8 cellular contexts compared by ENCODE assay signal in genomic region chr3:138417559-138417982, GRCh38. TPM values are rescaled to one million over a fixed set of nuclear protein-coding genes. Genes with fewer than 3 reads are reported as not detected.
DNase-seq lines count a peak whose midpoint lies in the region; ATAC-seq and TF ChIP-seq lines count a peak whose summit lies in the region.

No MANE protein-coding gene starts in this region.

- H3K27ac ChIP-seq in KMS-11, result no peak overlapping the region
- no peak overlapping the region for H3K27ac ChIP-seq in PC-3 (ENCODE audit: low read length)

- no TSS peak for BruUV-seq in PC-3 (replicated peaks; lab: Mats Ljungman, UMichigan)

- POLR2A ChIA-PET in PC-3 (lab: Charles Lee; ENCODE audit: unreplicated experiment), result no interaction called here

- H3K4me3 ChIP-seq in KMS-11 (IDR thresholded peaks at IDR 0.05; ENCODE audit: insufficient read depth, low read depth, low read length) (no peak overlapping the region), PC-3 (ENCODE audit: low read length) (no peak overlapping the region), fibroblast of mammary gland (ENCODE audit: control insufficient read depth, low read depth, low read length) (no peak overlapping the region)

- intact Hi-C loops in PC-3 (cut with micrococcal nuclease), result loop anchor here (2.0 to 5.0 kb wide), 3 partner anchors 175 to 505 kb away; partner anchors contain the start of gene CEP70

- H3K9ac ChIP-seq in KMS-11 (no peak overlapping the region), PC-3 (ENCODE audit: low read length) (no peak overlapping the region)

- H3K9me3 Mint-ChIP-seq in activated T-cell treated with anti-CD3 and anti-CD28 coated beads, Interleukin-2, amount 50 U/mL, for 24 hours, result no peaks in the 10 kb centered on the region
- peaks cover 4% of the 10 kb centered on the region for H3K9me3 Mint-ChIP-seq in nephron progenitor cell

- no peaks in the 10 kb centered on the region for H3K36me3 Mint-ChIP-seq in activated T-cell treated with anti-CD3 and anti-CD28 coated beads, Interleukin-2, amount 50 U/mL, for 24 hours (ENCODE audit: low read depth)
- no peaks in the 10 kb centered on the region for H3K36me3 Mint-ChIP-seq in nephron progenitor cell (ENCODE audit: low read depth)

- H3K27me3 Mint-ChIP-seq in activated T-cell treated with anti-CD3 and anti-CD28 coated beads, Interleukin-2, amount 50 U/mL, for 24 hours, result peaks cover 15% of the 10 kb centered on the region
- peaks cover 29% of the 10 kb centered on the region for H3K27me3 Mint-ChIP-seq in nephron progenitor cell (ENCODE audit: low read depth, poor library complexity)

- CTCF ChIA-PET in PC-3 (lab: Charles Lee), result interaction anchor here (0.7 to 1.0 kb wide), 2 partner anchors 12 to 506 kb away, joined by 4 read pairs; no protein-coding TSS in a partner anchor

- H3K4me1 ChIP-seq in KMS-11 (ENCODE audit: low read depth, poor library complexity, severe bottlenecking) (peaks cover 26% of the 10 kb centered on the region), PC-3 (ENCODE audit: insufficient read depth, low read length) (no peaks in the 10 kb centered on the region)

- H3K4me3 Mint-ChIP-seq in activated T-cell treated with anti-CD3 and anti-CD28 coated beads, Interleukin-2, amount 50 U/mL, for 24 hours, result no peak overlapping the region
- no peak overlapping the region for H3K4me3 Mint-ChIP-seq in nephron progenitor cell

- no peak overlapping the region for H3K4me2 ChIP-seq in KMS-11
- no peak overlapping the region for H3K4me2 ChIP-seq in PC-3 (ENCODE audit: low read length)

- H4K20me1 ChIP-seq in KMS-11 (ENCODE audit: insufficient read depth) (no peaks in the 10 kb centered on the region), PC-3 (ENCODE audit: low read length) (no peaks in the 10 kb centered on the region)

- no peaks in the 10 kb centered on the region for H3K9me2 ChIP-seq in PC-3 (replicated peaks; ENCODE audit: low read length)

- peak; percentile 97 for DNase-seq in DMS 273 (lab: John Stamatoyannopoulos, UW; ENCODE audit: unreplicated experiment)
- DNase-seq in PC-3, result peak; percentile 80
- peak; percentile 71 for DNase-seq in activated T-cell treated with anti-CD3 and anti-CD28 coated beads, Interleukin-2, amount 50 U/mL, for 24 hours
- DNase-seq in fibroblast of mammary gland (ENCODE audit: low read depth), result peak; percentile 83
- DNase-seq in nephron progenitor cell, result peak; percentile 81
- DNase-seq in stimulated activated naive CD4-positive, alpha-beta T cell treated with Interleukin-2 at 50 U/mL for 16 hours (lab: John Stamatoyannopoulos, UW), result peak; percentile 32

- TF ChIP-seq CTCF in KMS-11 (conservative IDR thresholded peaks at IDR 0.05; ENCODE audit: low read depth, low read length) (peak; percentile 95), PC-3 (conservative IDR thresholded peaks at IDR 0.05; ENCODE audit: low read depth, low read length) (peak; percentile 86), fibroblast of mammary gland (conservative IDR thresholded peaks at IDR 0.05; ENCODE audit: control insufficient read depth, insufficient read depth, low read depth, low read length) (peak; percentile 93), nephron progenitor cell (IDR thresholded peaks at IDR 0.05) (peak; percentile 91)

- no peaks in the 10 kb centered on the region for H3K79me2 ChIP-seq in KMS-11 (ENCODE audit: insufficient read depth, low read depth)
- no peaks in the 10 kb centered on the region for H3K79me2 ChIP-seq in PC-3 (ENCODE audit: low read length)

- peak; percentile 66 for ATAC-seq in GM21526 (IDR thresholded peaks at IDR 0.05; ENCODE audit: low FRiP score, unreplicated experiment)
- ATAC-seq in PC-3, result peak; percentile 96

- H3F3A ChIP-seq in PC-3 (ENCODE audit: low read length, unreplicated experiment), result no peaks in the 10 kb centered on the region

- peaks cover 4% of the 10 kb centered on the region for H3K4me1 Mint-ChIP-seq in activated T-cell treated with anti-CD3 and anti-CD28 coated beads, Interleukin-2, amount 50 U/mL, for 24 hours (ENCODE audit: low read depth)
- H3K4me1 Mint-ChIP-seq in nephron progenitor cell, result no peaks in the 10 kb centered on the region

- no peaks in the 10 kb centered on the region for H3K9me3 ChIP-seq in PC-3 (ENCODE audit: low read length)

- H3K36me3 ChIP-seq in KMS-11 (ENCODE audit: insufficient read depth), result no peaks in the 10 kb centered on the region
- no peaks in the 10 kb centered on the region for H3K36me3 ChIP-seq in PC-3 (ENCODE audit: low read depth, low read length)

- H3K27me3 ChIP-seq in KMS-11 (ENCODE audit: insufficient read depth, low read depth), result no peaks in the 10 kb centered on the region
- H3K27me3 ChIP-seq in PC-3 (ENCODE audit: low read length), result no peaks in the 10 kb centered on the region

- no peak overlapping the region for H3K27ac Mint-ChIP-seq in activated T-cell treated with anti-CD3 and anti-CD28 coated beads, Interleukin-2, amount 50 U/mL, for 24 hours
- no peak overlapping the region for H3K27ac Mint-ChIP-seq in nephron progenitor cell

- H2AFZ ChIP-seq in KMS-11 (ENCODE audit: low read depth) (peak overlapping the region; percentile 15; the same call in 1 of the 2 replicates), PC-3 (ENCODE audit: low read length) (no peak overlapping the region)

RNA-seq across cellular contexts. Expression of gene ESYT3, which starts 16.8 kb away (rescaled TPM):
- 1.6 TPM in 2 replicates for total RNA-seq in PC-3 (2014; rRNA removed)

Comparison
In these comparisons a context has a peak if more than half of its experiments do, and no peak if none do; other contexts are left out.
1. DNase-seq: peak in every context shown above with its lines; median percentile 97 in DMS 273; 83 in fibroblast of mammary gland; 81 in nephron progenitor cell; 80 in PC-3; 71 in activated T-cell treated with anti-CD3 and anti-CD28 coated beads, Interleukin-2, amount 50 U/mL, for 24 hours; 32 in stimulated activated naive CD4-positive, alpha-beta T cell treated with Interleukin-2 at 50 U/mL for 16 hours.